Comparison of ENCODE assay signal across 1 cellular context in genomic region chr2:132439703-132440398, GRCh38.
TF ChIP-seq lines count a peak whose summit lies in the region.

No MANE protein-coding gene starts in this region.

TF ChIP-seq in HepG2, 621 proteins besides CTCF, POLR2A, EP300 and RAD21 (continued from another document and continues in another):
- TF ChIP-seq ZMYM4 (CRISPR knock-in tag; IDR thresholded peaks at IDR 0.05) (peak; percentile 84), NFYC (CRISPR knock-in tag; IDR thresholded peaks at IDR 0.05) (no peak), JARID2 (CRISPR knock-in tag; IDR thresholded peaks at IDR 0.05; ENCODE audit: insufficient replicate concordance) (no peak), ZBTB4 (CRISPR knock-in tag; IDR thresholded peaks at IDR 0.05; ENCODE audit: borderline replicate concordance) (no peak), ZNF256 (CRISPR knock-in tag; conservative IDR thresholded peaks at IDR 0.05) (no peak), ZNF790 (CRISPR knock-in tag; IDR thresholded peaks at IDR 0.05; ENCODE audit: borderline replicate concordance) (no peak), TBP (CRISPR knock-in tag; IDR thresholded peaks at IDR 0.05) (no peak), AKAP8 (CRISPR knock-in tag; IDR thresholded peaks at IDR 0.05) (no peak), ZKSCAN5 (CRISPR knock-in tag; IDR thresholded peaks at IDR 0.05) (no peak), ZNF772 (CRISPR knock-in tag; IDR thresholded peaks at IDR 0.05) (no peak), MLX (CRISPR knock-in tag; IDR thresholded peaks at IDR 0.05) (no peak), MXD1 (CRISPR knock-in tag; IDR thresholded peaks at IDR 0.05) (no peak), MIXL1 (CRISPR knock-in tag; IDR thresholded peaks at IDR 0.05) (no peak), PRDM10 (CRISPR knock-in tag; IDR thresholded peaks at IDR 0.05; ENCODE audit: low read depth) (no peak), UBTF (CRISPR knock-in tag; IDR thresholded peaks at IDR 0.05) (no peak), HOXA7 (CRISPR knock-in tag; IDR thresholded peaks at IDR 0.05) (no peak), MAF1 (CRISPR knock-in tag; IDR thresholded peaks at IDR 0.05; ENCODE audit: borderline replicate concordance) (no peak), SRSF4 (IDR thresholded peaks at IDR 0.05; ENCODE audit: low read depth, low read length, poor library complexity, severe bottlenecking) (no peak), SMAD9 (CRISPR knock-in tag; IDR thresholded peaks at IDR 0.05) (no peak), FOSL1 (CRISPR knock-in tag; IDR thresholded peaks at IDR 0.05; ENCODE audit: borderline replicate concordance) (no peak), YEATS2 (CRISPR knock-in tag; IDR thresholded peaks at IDR 0.05; ENCODE audit: borderline replicate concordance) (no peak), AKNA (CRISPR knock-in tag; IDR thresholded peaks at IDR 0.05; ENCODE audit: borderline replicate concordance) (no peak), ZNF746 (CRISPR knock-in tag; IDR thresholded peaks at IDR 0.05) (no peak), ZNF562 (CRISPR knock-in tag; IDR thresholded peaks at IDR 0.05; ENCODE audit: borderline replicate concordance) (no peak), ZC3H4 (CRISPR knock-in tag; IDR thresholded peaks at IDR 0.05; ENCODE audit: borderline replicate concordance) (no peak), PATZ1 (CRISPR knock-in tag; IDR thresholded peaks at IDR 0.05) (no peak), NCOR1 (IDR thresholded peaks at IDR 0.05; ENCODE audit: borderline replicate concordance, low read length) (peak; percentile 76), CENPT (CRISPR knock-in tag; IDR thresholded peaks at IDR 0.05; ENCODE audit: low read depth) (no peak), ZNF205 (CRISPR knock-in tag; IDR thresholded peaks at IDR 0.05) (no peak), ATF7-NPFF (CRISPR knock-in tag; IDR thresholded peaks at IDR 0.05; ENCODE audit: low read depth) (no peak), GLI4 (CRISPR knock-in tag; IDR thresholded peaks at IDR 0.05; ENCODE audit: borderline replicate concordance) (no peak), ZNF749 (CRISPR knock-in tag; IDR thresholded peaks at IDR 0.05; ENCODE audit: borderline replicate concordance) (no peak), ZNF276 (CRISPR knock-in tag; IDR thresholded peaks at IDR 0.05; ENCODE audit: low read depth) (no peak), ZNF121 (CRISPR knock-in tag; IDR thresholded peaks at IDR 0.05) (no peak), ZKSCAN1 (IDR thresholded peaks at IDR 0.05; ENCODE audit: low read length) (no peak)
- TF ChIP-seq, protein P1, sequence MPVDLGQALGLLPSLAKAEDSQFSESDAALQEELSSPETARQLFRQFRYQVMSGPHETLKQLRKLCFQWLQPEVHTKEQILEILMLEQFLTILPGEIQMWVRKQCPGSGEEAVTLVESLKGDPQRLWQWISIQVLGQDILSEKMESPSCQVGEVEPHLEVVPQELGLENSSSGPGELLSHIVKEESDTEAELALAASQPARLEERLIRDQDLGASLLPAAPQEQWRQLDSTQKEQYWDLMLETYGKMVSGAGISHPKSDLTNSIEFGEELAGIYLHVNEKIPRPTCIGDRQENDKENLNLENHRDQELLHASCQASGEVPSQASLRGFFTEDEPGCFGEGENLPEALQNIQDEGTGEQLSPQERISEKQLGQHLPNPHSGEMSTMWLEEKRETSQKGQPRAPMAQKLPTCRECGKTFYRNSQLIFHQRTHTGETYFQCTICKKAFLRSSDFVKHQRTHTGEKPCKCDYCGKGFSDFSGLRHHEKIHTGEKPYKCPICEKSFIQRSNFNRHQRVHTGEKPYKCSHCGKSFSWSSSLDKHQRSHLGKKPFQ (CRISPR knock-in tag; IDR thresholded peaks at IDR 0.05; ENCODE audit: insufficient replicate concordance) = no peak
- TF ChIP-seq, protein P2, sequence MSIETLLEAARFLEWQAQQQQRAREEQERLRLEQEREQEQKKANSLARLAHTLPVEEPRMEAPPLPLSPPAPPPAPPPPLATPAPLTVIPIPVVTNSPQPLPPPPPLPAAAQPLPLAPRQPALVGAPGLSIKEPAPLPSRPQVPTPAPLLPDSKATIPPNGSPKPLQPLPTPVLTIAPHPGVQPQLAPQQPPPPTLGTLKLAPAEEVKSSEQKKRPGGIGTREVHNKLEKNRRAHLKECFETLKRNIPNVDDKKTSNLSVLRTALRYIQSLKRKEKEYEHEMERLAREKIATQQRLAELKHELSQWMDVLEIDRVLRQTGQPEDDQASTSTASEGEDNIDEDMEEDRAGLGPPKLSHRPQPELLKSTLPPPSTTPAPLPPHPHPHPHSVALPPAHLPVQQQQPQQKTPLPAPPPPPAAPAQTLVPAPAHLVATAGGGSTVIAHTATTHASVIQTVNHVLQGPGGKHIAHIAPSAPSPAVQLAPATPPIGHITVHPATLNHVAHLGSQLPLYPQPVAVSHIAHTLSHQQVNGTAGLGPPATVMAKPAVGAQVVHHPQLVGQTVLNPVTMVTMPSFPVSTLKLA (IDR thresholded peaks at IDR 0.05) = no peak
